Comparison of ENCODE assay signal across 25 cellular contexts in the genomic region with DNA sequence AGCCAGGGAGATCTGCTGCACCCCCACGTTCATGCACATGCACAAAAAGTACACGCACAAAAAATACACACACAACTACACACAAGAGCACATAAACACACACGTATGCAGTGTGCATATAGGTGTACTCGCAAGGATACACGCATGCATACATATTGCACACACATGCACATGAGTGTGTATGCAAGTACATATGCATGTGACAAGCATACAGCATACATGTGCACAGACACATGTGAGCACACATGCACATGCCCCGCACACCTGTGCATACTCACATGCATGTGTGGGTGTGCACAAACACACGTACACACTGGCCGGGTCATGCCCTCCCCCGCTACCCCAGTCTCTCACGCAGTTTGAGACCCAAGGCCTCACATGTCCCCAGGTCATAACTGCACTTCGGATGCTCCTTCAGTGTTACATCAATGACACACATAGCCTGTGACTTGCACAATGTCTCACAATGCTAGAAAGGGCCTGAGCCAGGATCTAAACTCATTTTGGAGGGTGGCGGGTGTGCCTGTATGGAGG. TPM values are rescaled to one million over a fixed set of nuclear protein-coding genes. Genes with fewer than 3 reads are reported as not detected.
"Had no signal": no experiment of that assay in that cellular context is flagged by ENCODE, and none has a peak within 500 bp of the region (broad histone marks: within the 10 kb centered on the region; RNA-seq: fewer than 3 reads in every experiment).

No MANE protein-coding gene starts in this region.

- H3K9ac ChIP-seq: parathyroid adenoma had no signal

- ATAC-seq: activated CD4-positive, alpha-beta T cell treated with anti-CD3 and anti-CD28 coated beads for 36 hours; esophagus mucosa; heart left ventricle; right cardiac atrium had no signal

- H3K4me1 ChIP-seq: parathyroid adenoma, testis, uterus had no signal

- FAIRE-seq: astrocyte had no signal

- H3K27me3 ChIP-seq: testis, uterus had no signal

- H2AFZ ChIP-seq: parathyroid adenoma had no signal

- H3K4me1 Mint-ChIP-seq: activated CD4-positive, alpha-beta T cell treated with anti-CD3 and anti-CD28 coated beads for 36 hours; naive B cell had no signal

- H3K27ac Mint-ChIP-seq: activated CD4-positive, alpha-beta T cell treated with anti-CD3 and anti-CD28 coated beads for 36 hours; activated naive CD4-positive, alpha-beta T cell treated with anti-CD3 and anti-CD28 coated beads for 36 hours; activated naive CD8-positive, alpha-beta T cell treated with anti-CD3 and anti-CD28 coated beads, Interleukin-2, amount 10 ng/mL, durations not matched to agents 7 days and 5 days; activated T-helper 1 cell treated with anti-CD3 and anti-CD28 coated beads, Interleukin-12 subunit alpha, Interleukin-12 subunit beta, Interleukin-2, Interleukin-4 antibody, amounts not matched to agents 30 ng/mL and 10 ng/mL and 1 ng/mL, durations not matched to agents 14 hours and 24 hours and 36 hours; mesothelial cell of epicardium had no signal

- H3K27ac ChIP-seq: heart left ventricle, parathyroid adenoma, spleen, testis, transverse colon, uterus had no signal

- H3K36me3 ChIP-seq: heart left ventricle, spleen, transverse colon, uterus had no signal

- H3K4me3 ChIP-seq: heart left ventricle, spleen, testis, transverse colon, uterus had no signal

- H3K9me3 Mint-ChIP-seq: activated T-helper 1 cell treated with anti-CD3 and anti-CD28 coated beads, Interleukin-12 subunit alpha, Interleukin-12 subunit beta, Interleukin-2, Interleukin-4 antibody, amounts not matched to agents 30 ng/mL and 10 ng/mL and 1 ng/mL, durations not matched to agents 14 hours and 24 hours and 36 hours; immature natural killer cell; mesothelial cell of epicardium had no signal

- H3K4me3 Mint-ChIP-seq: activated CD4-positive, alpha-beta T cell treated with anti-CD3 and anti-CD28 coated beads for 36 hours; activated naive CD4-positive, alpha-beta T cell treated with anti-CD3 and anti-CD28 coated beads for 36 hours; activated naive CD8-positive, alpha-beta T cell treated with anti-CD3 and anti-CD28 coated beads, Interleukin-2, amount 10 ng/mL, durations not matched to agents 7 days and 5 days; activated T-helper 1 cell treated with anti-CD3 and anti-CD28 coated beads, Interleukin-12 subunit alpha, Interleukin-12 subunit beta, Interleukin-2, Interleukin-4 antibody, amounts not matched to agents 30 ng/mL and 10 ng/mL and 1 ng/mL, durations not matched to agents 14 hours and 24 hours and 36 hours; immature natural killer cell; mesothelial cell of epicardium; naive B cell had no signal

- H3K79me2 ChIP-seq: parathyroid adenoma had no signal

- H3K9me3 ChIP-seq: heart left ventricle, testis, transverse colon, uterus had no signal

- H3K36me3 Mint-ChIP-seq: activated naive CD8-positive, alpha-beta T cell treated with anti-CD3 and anti-CD28 coated beads, Interleukin-2, amount 10 ng/mL, durations not matched to agents 7 days and 5 days; mesothelial cell of epicardium; naive B cell had no signal

- DNase-seq: activated CD4-positive, alpha-beta T cell treated with anti-CD3 and anti-CD28 coated beads for 36 hours; activated CD4-positive, alpha-beta T cell treated with anti-CD3 and anti-CD28 coated beads, Interleukin-2, amount 50 U/mL, for 48 hours; activated CD4-positive, CD25-positive, alpha-beta regulatory T cell; activated CD8-positive, alpha-beta memory T cell treated with anti-CD3 and anti-CD28 coated beads for 24 hours; activated effector memory CD4-positive, alpha-beta T cell treated with anti-CD3 and anti-CD28 coated beads, Interleukin-2, amount 50 U/mL, for 16 hours; activated naive CD4-positive, alpha-beta T cell treated with anti-CD3 and anti-CD28 coated beads for 36 hours; activated naive CD8-positive, alpha-beta T cell treated with anti-CD3 and anti-CD28 coated beads, Interleukin-2, amount 10 ng/mL, durations not matched to agents 7 days and 5 days; amniotic stem cell; central memory CD4-positive, alpha-beta T cell; foreskin fibroblast; immature natural killer cell; naive B cell; spleen; stimulated activated naive CD4-positive, alpha-beta T cell treated with Interleukin-2 at 50 U/mL for 16 hours; testis; transverse colon; uterus had no signal

RNA-seq across cellular contexts. Expression of gene FOXO6, which starts 52.6 kb away (rescaled TPM):
- total RNA-seq: activated naive CD8-positive, alpha-beta T cell treated with anti-CD3 and anti-CD28 coated beads, Interleukin-2, amount 10 ng/mL, durations not matched to agents 7 days and 5 days; activated T-helper 1 cell treated with anti-CD3 and anti-CD28 coated beads, Interleukin-12 subunit alpha, Interleukin-12 subunit beta, Interleukin-2, Interleukin-4 antibody, amounts not matched to agents 30 ng/mL and 10 ng/mL and 1 ng/mL, durations not matched to agents 14 hours and 24 hours and 36 hours; esophagus mucosa; T-helper 1 cell treated with Interleukin-12 subunit alpha and Interleukin-12 subunit beta and Interleukin-4 antibody, amounts not matched to agents 30 ng/mL and 1 ng/mL, for 36 hours had no signal
- polyA plus RNA-seq: immature natural killer cell had no signal
